10 cellular contexts compared by ENCODE assay signal in the genomic region with DNA sequence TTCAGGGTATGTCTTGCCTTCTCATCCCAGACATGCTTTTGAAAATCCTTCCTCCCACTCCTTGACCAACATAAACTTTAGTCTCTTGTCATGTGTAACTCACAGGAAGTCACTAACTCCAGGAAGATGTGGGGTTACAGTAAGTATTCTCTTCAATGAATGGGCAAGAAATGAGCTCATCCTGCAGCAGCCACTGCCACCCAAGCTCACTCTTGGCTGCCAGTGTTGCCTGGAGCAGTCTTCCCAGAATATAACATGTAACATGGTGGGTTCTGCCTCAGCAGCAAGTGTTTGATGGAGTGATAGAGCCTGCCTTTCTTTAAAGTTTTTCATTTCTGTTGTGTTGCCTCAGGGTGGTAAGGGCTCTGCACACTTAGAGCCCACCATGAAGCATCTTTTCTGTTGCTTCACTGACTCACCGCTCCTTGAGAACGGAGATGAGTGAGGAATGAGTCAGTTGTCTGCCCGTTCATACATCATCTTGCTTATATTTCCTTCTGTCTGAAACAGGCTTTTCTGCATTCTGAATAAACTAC.
DNase-seq lines count a peak whose midpoint lies in the region; ATAC-seq and TF ChIP-seq lines count a peak whose summit lies in the region.
"Had no signal": no experiment of that assay in that cellular context is flagged by ENCODE, and none has a peak within 500 bp of the region (broad histone marks: within the 10 kb centered on the region; RNA-seq: fewer than 3 reads in every experiment).

No MANE protein-coding gene starts in this region.

- peak; percentile 17 for ATAC-seq in GM21447 (IDR thresholded peaks at IDR 0.05; ENCODE audit: unreplicated experiment)
- ATAC-seq: lower lobe of right lung had no signal

- POLR2A ChIA-PET in GM10248 (lab: Yijun Ruan, JAX) = no interaction called here

- TF ChIP-seq CTCF in fibroblast of mammary gland (conservative IDR thresholded peaks at IDR 0.05; ENCODE audit: control insufficient read depth, insufficient read depth, low read depth, low read length) (no peak), GM10248 (IDR thresholded peaks at IDR 0.05; ENCODE audit: control extremely low read depth, extremely low read depth, low read depth, missing control alignments) (no peak)

- DNase-seq in AG08395 (ENCODE audit: low spot score) (peak; percentile 70), NCI-H226 (peak; percentile 90), fibroblast of mammary gland (ENCODE audit: low read depth) (peak; percentile 96), NCI-H2029 treated with DMSO at 0.1 percent for 48 hours (lab: John Stamatoyannopoulos, UW) (no peak), NCI-H2227 (lab: John Stamatoyannopoulos, UW; ENCODE audit: unreplicated experiment) (no peak), GM10248 (ENCODE audit: extremely low spot score) (no peak)
- no peak for DNase-seq in activated CD4-positive, CD25-positive, alpha-beta regulatory T cell (lab: John Stamatoyannopoulos, UW)
- DNase-seq: lower lobe of right lung, Peyer's patch had no signal

- H3K4me3 ChIP-seq in fibroblast of mammary gland (ENCODE audit: control insufficient read depth, low read depth, low read length) = no peak overlapping the region
- H3K4me3 ChIP-seq: lower lobe of right lung, Peyer's patch had no signal

- CTCF ChIA-PET in GM10248 (lab: Yijun Ruan, JAX) = interaction anchor here (1.0 to 2.0 kb wide), 4 partner anchors 8 to 15 kb away, joined by 3 to 5 read pairs (median 4); no protein-coding TSS in a partner anchor

Comparison
In these comparisons a context has a peak if more than half of its experiments do, and no peak if none do; other contexts are left out.
1. DNase-seq: peak in AG08395 (single experiment), NCI-H226 (single experiment) and fibroblast of mammary gland (single experiment); none in NCI-H2029 treated with DMSO at 0.1 percent for 48 hours (single experiment), activated CD4-positive, CD25-positive, alpha-beta regulatory T cell (0 of 4), NCI-H2227 (single experiment) and GM10248 (single experiment).